ENCODE assay signal across 14 cellular contexts in the genomic region with DNA sequence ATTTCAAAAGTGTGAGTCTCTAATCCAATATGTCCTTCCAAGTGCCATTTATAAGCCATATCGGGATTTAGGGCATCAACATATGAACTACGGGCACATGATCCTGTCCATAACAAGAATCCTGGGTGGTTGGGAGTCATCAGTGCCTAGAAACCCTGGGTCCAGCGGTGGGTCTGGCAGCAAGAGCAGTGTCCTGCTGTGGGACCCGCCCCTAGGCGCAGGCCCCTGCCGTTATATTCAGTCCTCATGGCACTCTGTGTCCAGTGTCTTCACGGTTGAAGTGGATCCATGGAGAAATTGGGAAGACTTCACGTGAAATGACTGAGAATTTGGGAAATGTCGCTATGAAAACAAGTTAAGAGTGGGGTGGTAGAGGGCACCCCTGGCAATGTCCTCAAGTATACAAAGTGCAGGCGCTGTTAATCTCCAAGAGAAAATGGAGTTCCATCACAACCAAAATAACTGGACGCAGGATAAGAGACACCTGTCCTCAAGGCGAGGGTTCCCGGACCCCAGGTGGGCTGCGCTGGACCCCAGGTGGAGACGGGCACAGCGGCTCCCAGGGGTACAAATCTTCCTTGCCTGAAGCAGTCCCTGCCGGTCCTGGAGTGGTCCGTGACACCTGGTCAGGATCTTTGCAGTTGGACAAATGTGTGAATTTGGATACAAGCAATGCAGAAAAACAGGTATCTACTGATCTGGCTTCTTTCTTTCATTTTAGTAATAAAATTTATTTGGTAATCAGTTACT. TPM values are rescaled to one million over a fixed set of nuclear protein-coding genes. Genes with fewer than 3 reads are reported as not detected.
A peak's percentile ranks its signal among the peaks of the same experiment; 100 is the strongest.
DNase-seq lines count a peak whose midpoint lies in the region; ATAC-seq and TF ChIP-seq lines count a peak whose summit lies in the region.
"Had no signal": no experiment of that assay in that cellular context is flagged by ENCODE, and none has a peak within 500 bp of the region (broad histone marks: within the 10 kb centered on the region; RNA-seq: fewer than 3 reads in every experiment).

No MANE protein-coding gene starts in this region.

- no peaks in the 10 kb centered on the region for H4K20me1 ChIP-seq in BLaER1 treated with 17β-estradiol and CSF1 and Interleukin-3, amounts not matched to agents 10 nM and 100 nM

- peak; percentile 3 for ATAC-seq in GM19372 (IDR thresholded peaks at IDR 0.05; ENCODE audit: low read depth, unreplicated experiment)
- ATAC-seq in T-helper 17 cell, result no peak
- no peak for ATAC-seq in GM21723 (IDR thresholded peaks at IDR 0.05; ENCODE audit: unreplicated experiment)
- no peak for ATAC-seq in GM21360 (IDR thresholded peaks at IDR 0.05; ENCODE audit: unreplicated experiment)

- H3K4me3 ChIP-seq in BLaER1 treated with 17β-estradiol and CSF1 and Interleukin-3, amounts not matched to agents 10 nM and 100 nM, result no peak overlapping the region
- H3K4me3 ChIP-seq: sigmoid colon had no signal

- H3K4me1 Mint-ChIP-seq in T-helper 17 cell (peaks cover 3% of the 10 kb centered on the region), mesothelial cell of epicardium (peaks cover 17% of the 10 kb centered on the region)

- H3K36me3 ChIP-seq in BLaER1 treated with 17β-estradiol and CSF1 and Interleukin-3, amounts not matched to agents 10 nM and 100 nM, result no peaks in the 10 kb centered on the region
- H3K36me3 ChIP-seq: sigmoid colon had no signal

- peak overlapping the region; percentile 28 to 55 (median 46); a peak in 15 of 22 replicates for H3K4me2 ChIP-seq in BLaER1 treated with 17β-estradiol and CSF1 and Interleukin-3, amounts not matched to agents 10 nM and 100 nM

- peaks cover 0 to 11% (median 6%) of the 10 kb centered on the region in 10 experiments; a peak in 7 of 20 replicates for H3K4me1 ChIP-seq in BLaER1 treated with 17β-estradiol and CSF1 and Interleukin-3, amounts not matched to agents 10 nM and 100 nM

- DNase-seq in T-helper 17 cell, result no peak
- DNase-seq in mesothelial cell of epicardium (ENCODE audit: low spot score in 2 of 2, unreplicated experiment in 2 of 2), result no peak
- no peak for DNase-seq in NCI-H187 treated with DMSO at 0.1 percent for 48 hours (lab: John Stamatoyannopoulos, UW)

- H3K27ac ChIP-seq in BLaER1 treated with 17β-estradiol and CSF1 and Interleukin-3, amounts not matched to agents 10 nM and 100 nM, result no peak overlapping the region
- H3K27ac ChIP-seq: RWPE1, sigmoid colon had no signal

- peaks cover 40% of the 10 kb centered on the region for H3K27me3 Mint-ChIP-seq in T-helper 17 cell
- no peaks in the 10 kb centered on the region for H3K27me3 Mint-ChIP-seq in mesothelial cell of epicardium (ENCODE audit: low read depth)

- H3K4me3 Mint-ChIP-seq in T-helper 17 cell (no peak overlapping the region), mesothelial cell of epicardium (peak overlapping the region; percentile 32)
- H3K4me3 Mint-ChIP-seq: activated CD8-positive, alpha-beta T cell treated with anti-CD3 and anti-CD28 coated beads, Interleukin-2, amount 10 ng/mL, durations not matched to agents 7 days and 5 days; nephron had no signal

- no peaks in the 10 kb centered on the region for H3K27me3 ChIP-seq in BLaER1 treated with 17β-estradiol and CSF1 and Interleukin-3, amounts not matched to agents 10 nM and 100 nM
- H3K27me3 ChIP-seq: sigmoid colon had no signal

- TF ChIP-seq CTCF in mesothelial cell of epicardium (IDR thresholded peaks at IDR 0.05; ENCODE audit: unreplicated experiment), result no peak

- H3K9ac ChIP-seq in BLaER1 treated with 17β-estradiol and CSF1 and Interleukin-3, amounts not matched to agents 10 nM and 100 nM, result no peak overlapping the region

- H3K9me3 ChIP-seq in BLaER1 treated with 17β-estradiol and CSF1 and Interleukin-3, amounts not matched to agents 10 nM and 100 nM (replicated peaks in 1 of 11), result no peaks in the 10 kb centered on the region; a peak in 1 of 22 replicates
- no peaks in the 10 kb centered on the region for H3K9me3 ChIP-seq in T-helper 17 cell (ENCODE audit: control insufficient read depth, low read length, poor library complexity, severe bottlenecking)
- H3K9me3 ChIP-seq: sigmoid colon had no signal

- H3K36me3 Mint-ChIP-seq in T-helper 17 cell (ENCODE audit: low read depth) (peaks cover 7% of the 10 kb centered on the region), mesothelial cell of epicardium (no peaks in the 10 kb centered on the region)
- H3K36me3 Mint-ChIP-seq: activated naive CD4-positive, alpha-beta T cell treated with anti-CD3 and anti-CD28 coated beads, Interleukin-2, amount 10 ng/mL, durations not matched to agents 7 days and 5 days; CD8-positive, alpha-beta memory T cell had no signal

- H3K27ac Mint-ChIP-seq in T-helper 17 cell (peak overlapping the region; percentile 60), mesothelial cell of epicardium (no peak overlapping the region)
- H3K27ac Mint-ChIP-seq: activated CD8-positive, alpha-beta T cell treated with anti-CD3 and anti-CD28 coated beads, Interleukin-2, amount 10 ng/mL, durations not matched to agents 7 days and 5 days; activated naive CD4-positive, alpha-beta T cell treated with anti-CD3 and anti-CD28 coated beads, Interleukin-2, amount 10 ng/mL, durations not matched to agents 7 days and 5 days had no signal

- H3K9me3 Mint-ChIP-seq in mesothelial cell of epicardium, result peaks cover 6% of the 10 kb centered on the region
- H3K9me3 Mint-ChIP-seq: activated naive CD4-positive, alpha-beta T cell treated with anti-CD3 and anti-CD28 coated beads, Interleukin-2, amount 10 ng/mL, durations not matched to agents 7 days and 5 days; CD8-positive, alpha-beta memory T cell had no signal

RNA-seq across cellular contexts. Expression of gene NXNL2, which starts 42.9 kb away (rescaled TPM):
- not detected for total RNA-seq in T-helper 17 cell
- total RNA-seq in mesothelial cell of epicardium, result 2.0 to 2.6 TPM (median 2.2 TPM) in 3 replicates
- total RNA-seq: activated CD8-positive, alpha-beta T cell treated with anti-CD3 and anti-CD28 coated beads, Interleukin-2, amount 10 ng/mL, durations not matched to agents 7 days and 5 days; cardiac septum; CD8-positive, alpha-beta memory T cell had no signal
